2 cellular contexts compared by ENCODE assay signal in the genomic region with DNA sequence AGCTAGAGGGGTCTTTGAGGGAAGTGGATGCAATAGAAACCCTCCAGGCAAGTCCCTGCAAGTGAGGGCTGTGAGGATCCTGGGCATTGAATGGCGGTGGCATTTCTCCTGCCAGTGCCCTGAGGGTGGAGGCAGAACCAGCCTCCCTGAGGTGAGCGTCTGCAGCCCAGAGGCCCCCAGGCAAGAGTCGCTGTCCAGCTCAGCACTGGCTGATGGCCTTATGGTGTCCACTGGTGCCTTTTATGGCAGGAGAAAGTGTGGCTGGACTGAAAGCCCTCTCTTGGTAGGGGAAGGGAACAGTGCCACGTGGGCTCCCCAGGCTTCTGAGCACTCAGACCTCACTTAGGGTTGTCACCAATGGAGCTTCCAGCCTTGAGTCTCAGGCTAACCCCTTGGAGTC.
TF ChIP-seq lines count a peak whose summit lies in the region.

No MANE protein-coding gene starts in this region.

TF ChIP-seq in Ishikawa, 13 proteins besides CTCF, POLR2A, EP300 and RAD21:
- TF ChIP-seq, protein P1, sequence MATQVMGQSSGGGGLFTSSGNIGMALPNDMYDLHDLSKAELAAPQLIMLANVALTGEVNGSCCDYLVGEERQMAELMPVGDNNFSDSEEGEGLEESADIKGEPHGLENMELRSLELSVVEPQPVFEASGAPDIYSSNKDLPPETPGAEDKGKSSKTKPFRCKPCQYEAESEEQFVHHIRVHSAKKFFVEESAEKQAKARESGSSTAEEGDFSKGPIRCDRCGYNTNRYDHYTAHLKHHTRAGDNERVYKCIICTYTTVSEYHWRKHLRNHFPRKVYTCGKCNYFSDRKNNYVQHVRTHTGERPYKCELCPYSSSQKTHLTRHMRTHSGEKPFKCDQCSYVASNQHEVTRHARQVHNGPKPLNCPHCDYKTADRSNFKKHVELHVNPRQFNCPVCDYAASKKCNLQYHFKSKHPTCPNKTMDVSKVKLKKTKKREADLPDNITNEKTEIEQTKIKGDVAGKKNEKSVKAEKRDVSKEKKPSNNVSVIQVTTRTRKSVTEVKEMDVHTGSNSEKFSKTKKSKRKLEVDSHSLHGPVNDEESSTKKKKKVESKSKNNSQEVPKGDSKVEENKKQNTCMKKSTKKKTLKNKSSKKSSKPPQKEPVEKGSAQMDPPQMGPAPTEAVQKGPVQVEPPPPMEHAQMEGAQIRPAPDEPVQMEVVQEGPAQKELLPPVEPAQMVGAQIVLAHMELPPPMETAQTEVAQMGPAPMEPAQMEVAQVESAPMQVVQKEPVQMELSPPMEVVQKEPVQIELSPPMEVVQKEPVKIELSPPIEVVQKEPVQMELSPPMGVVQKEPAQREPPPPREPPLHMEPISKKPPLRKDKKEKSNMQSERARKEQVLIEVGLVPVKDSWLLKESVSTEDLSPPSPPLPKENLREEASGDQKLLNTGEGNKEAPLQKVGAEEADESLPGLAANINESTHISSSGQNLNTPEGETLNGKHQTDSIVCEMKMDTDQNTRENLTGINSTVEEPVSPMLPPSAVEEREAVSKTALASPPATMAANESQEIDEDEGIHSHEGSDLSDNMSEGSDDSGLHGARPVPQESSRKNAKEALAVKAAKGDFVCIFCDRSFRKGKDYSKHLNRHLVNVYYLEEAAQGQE (IDR thresholded peaks at IDR 0.05; ENCODE audit: low read depth): peak; percentile 86
- TF ChIP-seq EGR1 (IDR thresholded peaks at IDR 0.05): no peak

TF ChIP-seq in GM12878, 131 proteins besides CTCF, POLR2A, EP300 and RAD21:
- TF ChIP-seq, protein P2, sequence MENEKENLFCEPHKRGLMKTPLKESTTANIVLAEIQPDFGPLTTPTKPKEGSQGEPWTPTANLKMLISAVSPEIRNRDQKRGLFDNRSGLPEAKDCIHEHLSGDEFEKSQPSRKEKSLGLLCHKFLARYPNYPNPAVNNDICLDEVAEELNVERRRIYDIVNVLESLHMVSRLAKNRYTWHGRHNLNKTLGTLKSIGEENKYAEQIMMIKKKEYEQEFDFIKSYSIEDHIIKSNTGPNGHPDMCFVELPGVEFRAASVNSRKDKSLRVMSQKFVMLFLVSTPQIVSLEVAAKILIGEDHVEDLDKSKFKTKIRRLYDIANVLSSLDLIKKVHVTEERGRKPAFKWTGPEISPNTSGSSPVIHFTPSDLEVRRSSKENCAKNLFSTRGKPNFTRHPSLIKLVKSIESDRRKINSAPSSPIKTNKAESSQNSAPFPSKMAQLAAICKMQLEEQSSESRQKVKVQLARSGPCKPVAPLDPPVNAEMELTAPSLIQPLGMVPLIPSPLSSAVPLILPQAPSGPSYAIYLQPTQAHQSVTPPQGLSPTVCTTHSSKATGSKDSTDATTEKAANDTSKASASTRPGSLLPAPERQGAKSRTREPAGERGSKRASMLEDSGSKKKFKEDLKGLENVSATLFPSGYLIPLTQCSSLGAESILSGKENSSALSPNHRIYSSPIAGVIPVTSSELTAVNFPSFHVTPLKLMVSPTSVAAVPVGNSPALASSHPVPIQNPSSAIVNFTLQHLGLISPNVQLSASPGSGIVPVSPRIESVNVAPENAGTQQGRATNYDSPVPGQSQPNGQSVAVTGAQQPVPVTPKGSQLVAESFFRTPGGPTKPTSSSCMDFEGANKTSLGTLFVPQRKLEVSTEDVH (IDR thresholded peaks at IDR 0.05; ENCODE audit: low read depth, partially characterized antibody): no peak
- TF ChIP-seq NFIC (IDR thresholded peaks at IDR 0.05; ENCODE audit: low read depth, low read length) (no peak), ATF3 (IDR thresholded peaks at IDR 0.05; ENCODE audit: borderline replicate concordance, extremely low read depth, low read depth, low read length) (no peak), YBX1 (IDR thresholded peaks at IDR 0.05) (no peak), KLF5 (IDR thresholded peaks at IDR 0.05; ENCODE audit: partially characterized antibody) (no peak), ATF2 (IDR thresholded peaks at IDR 0.05; ENCODE audit: low read length) (no peak), SMAD1 (IDR thresholded peaks at IDR 0.05; ENCODE audit: low read depth, partially characterized antibody) (no peak)
- TF ChIP-seq, protein P3, sequence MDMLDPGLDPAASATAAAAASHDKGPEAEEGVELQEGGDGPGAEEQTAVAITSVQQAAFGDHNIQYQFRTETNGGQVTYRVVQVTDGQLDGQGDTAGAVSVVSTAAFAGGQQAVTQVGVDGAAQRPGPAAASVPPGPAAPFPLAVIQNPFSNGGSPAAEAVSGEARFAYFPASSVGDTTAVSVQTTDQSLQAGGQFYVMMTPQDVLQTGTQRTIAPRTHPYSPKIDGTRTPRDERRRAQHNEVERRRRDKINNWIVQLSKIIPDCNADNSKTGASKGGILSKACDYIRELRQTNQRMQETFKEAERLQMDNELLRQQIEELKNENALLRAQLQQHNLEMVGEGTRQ (IDR thresholded peaks at IDR 0.05; ENCODE audit: borderline replicate concordance, low read depth, low read length): no peak
- TF ChIP-seq, protein P1 (IDR thresholded peaks at IDR 0.05; ENCODE audit: low read depth, low read length): peak; percentile 40; the same call in 1 of the 2 replicates
TF ChIP-seq in GM12878: peak in this region for 1.
